In genomic region chr4:1346781-1347409, GRCh38 we compare ENCODE assay signal across 8 cellular contexts. TPM values are rescaled to one million over a fixed set of nuclear protein-coding genes. Genes with fewer than 3 reads are reported as not detected.
A peak's percentile ranks its signal among the peaks of the same experiment; 100 is the strongest.
DNase-seq lines count a peak whose midpoint lies in the region; ATAC-seq, FAIRE-seq and TF ChIP-seq lines count a peak whose summit lies in the region.

TSS of gene UVSSA (plus strand) at chr4:1347208. CDS start at chr4:1348092, 884 bp downstream.

- H3K4me1 Mint-ChIP-seq in T-cell = peaks cover 38 to 47% (median 45%) of the 10 kb centered on the region in 3 donors
- peaks cover 32% of the 10 kb centered on the region for H3K4me1 Mint-ChIP-seq in type B pancreatic cell (ENCODE audit: unreplicated experiment)

- H3K27ac Mint-ChIP-seq in T-cell (peak within 1 kb of the TSS; percentile 92 to 94), type B pancreatic cell (peak within 1 kb of the TSS; percentile 99)

- DNase-seq in GM12891 (ENCODE audit: insufficient read length, low spot score) (peak; percentile 100), NCI-H1436 treated with DMSO at 0.1 percent for 48 hours (lab: John Stamatoyannopoulos, UW) (peak; percentile 97), T-cell (peak; percentile 99 to 100 (median 100)), heart left ventricle (peak; percentile 100), pons (ENCODE audit: low spot score) (peak; percentile 99), type B pancreatic cell (ENCODE audit: extremely low spot score, unreplicated experiment) (peak; percentile 100)

- intact Hi-C loops in heart left ventricle (cut with DNase I) = loop anchor here in 9 of 10 donors (1.0 to 10.0 kb wide), 13 partner anchors 38 to 365 kb away; partner anchors contain the start of genes CTBP1 (in 6 of the 9), MAEA (in 2 of the 9) and SLBP (in 2 of the 9)

- ATAC-seq in HG02840 (IDR thresholded peaks at IDR 0.05; ENCODE audit: low FRiP score, unreplicated experiment) (peak; percentile 95), T-cell (replicated peaks in 1 of 4) (peak; percentile 91 to 93 (median 92)), heart left ventricle (peak; percentile 95 to 99 (median 97))

- TF ChIP-seq POLR2A in GM12891 (IDR thresholded peaks at IDR 0.05; ENCODE audit: low read depth, low read length) = no peak
- TF ChIP-seq POLR2A in heart left ventricle (IDR thresholded peaks at IDR 0.05) = peak; percentile 77 to 95

- peaks cover 0 to 30% (median 20%) of the 10 kb centered on the region in 12 donors for H3K4me1 ChIP-seq in heart left ventricle

- peaks cover 0 to 19% (median 5%) of the 10 kb centered on the region in 9 donors for H3K36me3 ChIP-seq in heart left ventricle

- no peaks in the 10 kb centered on the region for H3K27me3 Mint-ChIP-seq in T-cell
- H3K27me3 Mint-ChIP-seq in type B pancreatic cell = no peaks in the 10 kb centered on the region

- no peaks in the 10 kb centered on the region for H3K27me3 ChIP-seq in heart left ventricle

- H3K9me3 Mint-ChIP-seq in T-cell (no peaks in the 10 kb centered on the region), type B pancreatic cell (no peaks in the 10 kb centered on the region)

- TF ChIP-seq CTCF in heart left ventricle (IDR thresholded peaks at IDR 0.05) (peak in 1 of 12 donors; percentile 24), type B pancreatic cell (conservative IDR thresholded peaks at IDR 0.05) (no peak)

- POLR2A ChIA-PET in T-cell (lab: Charles Lee) = interaction anchor here in 1 of 2 donors (0.5 to 1.8 kb wide), 4 partner anchors 17 to 1156 kb away, joined by 3 to 5 read pairs (median 4); no protein-coding TSS in a partner anchor

- peak within 1 kb of the TSS; percentile 80 to 98 (median 90) for H3K4me3 ChIP-seq in heart left ventricle

- H3K9me3 ChIP-seq in heart left ventricle = no peaks in the 10 kb centered on the region

- peak within 1 kb of the TSS; percentile 99 for H3K27ac ChIP-seq in adipose tissue (ENCODE audit: low read depth, low read length)
- H3K27ac ChIP-seq in heart left ventricle = peak within 1 kb of the TSS; percentile 95 to 100 (median 98)

- peaks cover 3% of the 10 kb centered on the region for H3K36me3 Mint-ChIP-seq in T-cell
- H3K36me3 Mint-ChIP-seq in type B pancreatic cell = peaks cover 4% of the 10 kb centered on the region

- 1 to 2% (median 1%) methylated on average over 48 to 76 of the region's 76 CpGs for WGBS in adipose tissue, 3 donors
- WGBS in heart left ventricle, 4 donors = 0 to 1% (median 1%) methylated on average over 29 to 76 of the region's 76 CpGs

- CTCF ChIA-PET in T-cell (lab: Charles Lee) = interaction anchor here (0.7 to 2.9 kb wide), 13 partner anchors 17 to 337 kb away, joined by 3 to 14 read pairs (median 5); no protein-coding TSS in a partner anchor

- FAIRE-seq in GM12891 (lab: Jason Lieb, UNC) = peak; percentile 100

- H3K4me3 Mint-ChIP-seq in T-cell (peak within 1 kb of the TSS; percentile 86 to 92 (median 88)), type B pancreatic cell (peak within 1 kb of the TSS; percentile 95)

TF ChIP-seq in GM12891, 5 proteins besides CTCF, POLR2A, EP300 and RAD21:
- TF ChIP-seq POU2F2 (IDR thresholded peaks at IDR 0.05; ENCODE audit: low read depth, low read length) = no peak
- no peak for TF ChIP-seq POLR2AphosphoS5 (IDR thresholded peaks at IDR 0.05; ENCODE audit: low read depth, low read length)
- no peak for TF ChIP-seq PAX5 (IDR thresholded peaks at IDR 0.05; ENCODE audit: insufficient read depth, low read length, severe bottlenecking)
- TF ChIP-seq SPI1 (IDR thresholded peaks at IDR 0.05; ENCODE audit: low read depth, low read length) = no peak
- no peak for TF ChIP-seq TAF1 (IDR thresholded peaks at IDR 0.05; ENCODE audit: low read depth, low read length)
TF ChIP-seq in GM12891: peak in this region for 0.

RNA-seq across cellular contexts. Expression of gene UVSSA, which starts in this region (rescaled TPM):
- 6.8 TPM for polyA plus RNA-seq in GM12891 (2012; ENCODE audit: low read depth, missing spikeins)
- 10 to 100 TPM; 39.9 to 53.7 (median 42.7) TPM for total RNA-seq in T-cell
- polyA plus RNA-seq in adipose tissue = 1 to 10 TPM; 5.6 to 9.8 (median 7.0) TPM
- 10 to 100 TPM in 2 of 9 donors, 1 to 10 TPM in 7; 5.0 to 14.2 (median 6.7) TPM for total RNA-seq in heart left ventricle
- polyA plus RNA-seq in heart left ventricle = 1 to 10 TPM; 4.7 to 6.6 TPM
- total RNA-seq in type B pancreatic cell (ENCODE audit: low replicate concordance) = 30.5 and 32.4 TPM in 2 replicates

Comparison
In these comparisons a context has a peak if more than half of its experiments do, and no peak if none do; other contexts are left out.
1. Peak in every context shown above with its lines: DNase-seq, ATAC-seq, H3K4me3 ChIP-seq and H3K27ac ChIP-seq.